In genomic region chr3:45931476-45931875, GRCh38 we compare ENCODE assay signal across 30 cellular contexts. TPM values are rescaled to one million over a fixed set of nuclear protein-coding genes. Genes with fewer than 3 reads are reported as not detected.
"Had no signal": no experiment of that assay in that cellular context is flagged by ENCODE, and none has a peak within 500 bp of the region (broad histone marks: within the 10 kb centered on the region; RNA-seq: fewer than 3 reads in every experiment).

No MANE protein-coding gene starts in this region.

- DNase-seq: activated CD4-positive, alpha-beta T cell treated with anti-CD3 and anti-CD28 coated beads, Interleukin-2, amount 50 U/mL, for 48 hours; activated CD8-positive, alpha-beta memory T cell treated with anti-CD3 and anti-CD28 coated beads for 24 hours; activated effector memory CD4-positive, alpha-beta T cell treated with Interleukin-2 at 50 U/mL for 16 hours; activated naive CD4-positive, alpha-beta T cell treated with Interleukin-2 at 50 U/mL for 16 hours; activated naive CD8-positive, alpha-beta T cell treated with anti-CD3 and anti-CD28 coated beads, Interleukin-2, amount 10 ng/mL, durations not matched to agents 7 days and 5 days; kidney; left colon; natural killer cell; small intestine; stimulated activated CD4-positive, alpha-beta T cell treated with anti-CD3 and anti-CD28 coated beads, Interleukin-1b, Interleukin-23, amount 100 ng/mL, for 48 hours; stimulated activated CD4-positive, alpha-beta T cell treated with anti-CD3 and anti-CD28 coated beads, Interleukin-4, amount 100 ng/mL, for 4 hours; stimulated activated CD8-positive, alpha-beta memory T cell treated with anti-CD3 and anti-CD28 coated beads, Interleukin-4, amount 100 ng/mL, for 48 hours; stimulated activated naive CD4-positive, alpha-beta T cell; T-helper 2 cell had no signal

- H3K4me1 ChIP-seq: ascending aorta, gastroesophageal sphincter, neural progenitor cell, sigmoid colon, suprapubic skin, tibial artery had no signal

- H3K9me3 ChIP-seq: ascending aorta, gastroesophageal sphincter, sigmoid colon, suprapubic skin, tibial artery had no signal

- H3K27ac ChIP-seq: ascending aorta, cardiac muscle cell, gastroesophageal sphincter, hepatocyte, neural progenitor cell, sigmoid colon, suprapubic skin, tibial artery had no signal

- H3K4me2 ChIP-seq: hepatocyte, neural progenitor cell had no signal

- H3K27ac Mint-ChIP-seq: activated naive CD8-positive, alpha-beta T cell treated with anti-CD3 and anti-CD28 coated beads, Interleukin-2, amount 10 ng/mL, durations not matched to agents 7 days and 5 days; brain; memory B cell; natural killer cell; neural progenitor cell had no signal

- ATAC-seq: gastroesophageal sphincter, left colon had no signal

- H3K4me3 ChIP-seq: ascending aorta, cardiac muscle cell, gastroesophageal sphincter, hepatocyte, neural progenitor cell, sigmoid colon, suprapubic skin, tibial artery had no signal

- H3K9ac ChIP-seq: neural progenitor cell had no signal

- H3K9me3 Mint-ChIP-seq: activated naive CD8-positive, alpha-beta T cell treated with anti-CD3 and anti-CD28 coated beads, Interleukin-2, amount 10 ng/mL, durations not matched to agents 7 days and 5 days; memory B cell; natural killer cell; neural progenitor cell had no signal

- H3K27me3 ChIP-seq: ascending aorta, cardiac muscle cell, gastroesophageal sphincter, hepatocyte, neural progenitor cell, sigmoid colon, suprapubic skin, tibial artery had no signal

- H3K4me1 Mint-ChIP-seq: brain, memory B cell, neural progenitor cell had no signal

- H3K27me3 Mint-ChIP-seq: activated naive CD8-positive, alpha-beta T cell treated with anti-CD3 and anti-CD28 coated beads, Interleukin-2, amount 10 ng/mL, durations not matched to agents 7 days and 5 days; brain; memory B cell had no signal

- H3K4me3 Mint-ChIP-seq: activated naive CD8-positive, alpha-beta T cell treated with anti-CD3 and anti-CD28 coated beads, Interleukin-2, amount 10 ng/mL, durations not matched to agents 7 days and 5 days; brain; memory B cell; natural killer cell; neural progenitor cell had no signal

- H2AFZ ChIP-seq: hepatocyte, neural progenitor cell had no signal

RNA-seq across cellular contexts. Expression of gene CXCR6, which starts 11.8 kb away (rescaled TPM):
- total RNA-seq: cardiac muscle cell, endothelial cell of umbilical vein, fibroblast of lung, hepatocyte, osteoblast had no signal
- polyA plus RNA-seq: endothelial cell of umbilical vein, fibroblast of lung had no signal

RNA-seq across cellular contexts. Expression of gene CCR9, which starts 45.1 kb away (rescaled TPM):
- total RNA-seq: ascending aorta, endothelial cell of umbilical vein, fibroblast of lung, fibroblast of villous mesenchyme, gastroesophageal sphincter, osteoblast, sigmoid colon, suprapubic skin, urinary bladder had no signal
- polyA plus RNA-seq: endothelial cell of umbilical vein, esophagus, fibroblast of lung, hepatocyte, urinary bladder had no signal
